ENCODE assay signal across 10 cellular contexts in genomic region chr7:39609084-39609461, GRCh38. TPM values are rescaled to one million over a fixed set of nuclear protein-coding genes. Genes with fewer than 3 reads are reported as not detected.
DNase-seq lines count a peak whose midpoint lies in the region; ATAC-seq and TF ChIP-seq lines count a peak whose summit lies in the region.
"Had no signal": no experiment of that assay in that cellular context is flagged by ENCODE, and none has a peak within 500 bp of the region (broad histone marks: within the 10 kb centered on the region; RNA-seq: fewer than 3 reads in every experiment).

No MANE protein-coding gene starts in this region.

- H3K4me2 ChIP-seq in BLaER1 treated with 17β-estradiol and CSF1 and Interleukin-3, amounts not matched to agents 10 nM and 100 nM = peak overlapping the region; percentile 45 to 74 (median 61)
- H3K4me2 ChIP-seq in OCI-LY1 (ENCODE audit: low read length) = no peak overlapping the region; the same call in 1 of the 2 replicates

- peaks cover 45% of the 10 kb centered on the region for H3K27me3 Mint-ChIP-seq in nephron progenitor cell (ENCODE audit: low read depth, poor library complexity)

- no peaks in the 10 kb centered on the region for H3K36me3 ChIP-seq in BLaER1 treated with 17β-estradiol and CSF1 and Interleukin-3, amounts not matched to agents 10 nM and 100 nM
- H3K36me3 ChIP-seq in OCI-LY1 (ENCODE audit: insufficient read depth, low read length) = no peaks in the 10 kb centered on the region
- no peaks in the 10 kb centered on the region for H3K36me3 ChIP-seq in tibial artery

- peaks cover 0 to 4% (median 0%) of the 10 kb centered on the region in 11 experiments; a peak in 1 of 22 replicates for H3K9me3 ChIP-seq in BLaER1 treated with 17β-estradiol and CSF1 and Interleukin-3, amounts not matched to agents 10 nM and 100 nM (replicated peaks in 1 of 11)
- no peaks in the 10 kb centered on the region for H3K9me3 ChIP-seq in OCI-LY1 (ENCODE audit: low read length)
- no peaks in the 10 kb centered on the region for H3K9me3 ChIP-seq in tibial artery

- no peak overlapping the region for H2AFZ ChIP-seq in OCI-LY1 (ENCODE audit: low read length)

- TF ChIP-seq POLR2A in lower leg skin (IDR thresholded peaks at IDR 0.05) = no peak

- DNase-seq in nephron progenitor cell = no peak
- DNase-seq in lower leg skin (ENCODE audit: low spot score in 2 of 2) = no peak
- DNase-seq in tibial artery = no peak
- DNase-seq in NAMALWA (ENCODE audit: low spot score) = no peak
- DNase-seq: NCI-H1048 had no signal

- H3K36me3 Mint-ChIP-seq in nephron progenitor cell (ENCODE audit: low read depth) = peaks cover 4% of the 10 kb centered on the region

- WGBS in lower leg skin, 2 donors = 60 to 72% methylated on average over 1 of the region's 1 CpG

- H4K20me1 ChIP-seq in BLaER1 treated with 17β-estradiol and CSF1 and Interleukin-3, amounts not matched to agents 10 nM and 100 nM = no peaks in the 10 kb centered on the region
- H4K20me1 ChIP-seq in OCI-LY1 (ENCODE audit: insufficient read depth, low read length) = no peaks in the 10 kb centered on the region

- intact Hi-C loops in lower leg skin (cut with DNase I; ENCODE audit: low total_unique reads) (no loop called here), tibial artery (cut with DNase I; ENCODE audit: low total_unique reads) (no loop called here)

- no peak for TF ChIP-seq CTCF in OCI-LY1 (IDR thresholded peaks at IDR 0.05; ENCODE audit: low read length)
- no peak for TF ChIP-seq CTCF in nephron progenitor cell (IDR thresholded peaks at IDR 0.05)
- no peak for TF ChIP-seq CTCF in lower leg skin (IDR thresholded peaks at IDR 0.05)
- no peak for TF ChIP-seq CTCF in tibial artery (IDR thresholded peaks at IDR 0.05)

- no peak overlapping the region for H3K27ac Mint-ChIP-seq in nephron progenitor cell

- H3K9me2 ChIP-seq in OCI-LY1 (ENCODE audit: low read depth, low read length) = no peaks in the 10 kb centered on the region

- ATAC-seq in esophagus mucosa (peak; percentile 42), HG02759 (IDR thresholded peaks at IDR 0.05; ENCODE audit: unreplicated experiment) (no peak)
- ATAC-seq: HCT116 had no signal

- H3K9ac ChIP-seq in BLaER1 treated with 17β-estradiol and CSF1 and Interleukin-3, amounts not matched to agents 10 nM and 100 nM = peak overlapping the region in 2 of 11 experiments; percentile 64 to 74; a peak in 3 of 22 replicates
- no peak overlapping the region for H3K9ac ChIP-seq in OCI-LY1 (ENCODE audit: low read length)

- H3K79me2 ChIP-seq in OCI-LY1 (ENCODE audit: insufficient read depth, low read length) = no peaks in the 10 kb centered on the region

- peaks cover 11 to 24% (median 21%) of the 10 kb centered on the region in 10 experiments for H3K4me1 ChIP-seq in BLaER1 treated with 17β-estradiol and CSF1 and Interleukin-3, amounts not matched to agents 10 nM and 100 nM
- H3K4me1 ChIP-seq in OCI-LY1 (ENCODE audit: insufficient read depth, low read length, severe bottlenecking) (no peaks in the 10 kb centered on the region), tibial artery (peaks cover 0 to 7% (median 2%) of the 10 kb centered on the region in 4 donors)

- no peak overlapping the region; a peak in 2 of 20 replicates for H3K4me3 ChIP-seq in BLaER1 treated with 17β-estradiol and CSF1 and Interleukin-3, amounts not matched to agents 10 nM and 100 nM
- peak overlapping the region; percentile 24 for H3K4me3 ChIP-seq in OCI-LY1 (ENCODE audit: low read depth, low read length, poor library complexity, severe bottlenecking)
- H3K4me3 ChIP-seq in lower leg skin (ENCODE audit: low read depth, poor library complexity, severe bottlenecking) = no peak overlapping the region
- H3K4me3 ChIP-seq in tibial artery = no peak overlapping the region

- H3K4me3 Mint-ChIP-seq in nephron progenitor cell = peak overlapping the region; percentile 70

- H3K4me1 Mint-ChIP-seq in nephron progenitor cell = peaks cover 16% of the 10 kb centered on the region

- H3F3A ChIP-seq in OCI-LY1 (ENCODE audit: insufficient read depth, low read length) = no peaks in the 10 kb centered on the region

- H3K27me3 ChIP-seq in BLaER1 treated with 17β-estradiol and CSF1 and Interleukin-3, amounts not matched to agents 10 nM and 100 nM = peaks cover 0 to 27% (median 22%) of the 10 kb centered on the region in 11 experiments; a peak in 20 of 22 replicates
- H3K27me3 ChIP-seq in OCI-LY1 (ENCODE audit: insufficient read depth, low read length) = 0 out of 2 replicates have a peak, but pooled peaks cover 4% of the 10 kb centered on the region
- H3K27me3 ChIP-seq in tibial artery = peaks cover 0 to 25% of the 10 kb centered on the region in 2 donors

- peaks cover 5% of the 10 kb centered on the region for H3K9me3 Mint-ChIP-seq in nephron progenitor cell

- H3K27ac ChIP-seq in BLaER1 treated with 17β-estradiol and CSF1 and Interleukin-3, amounts not matched to agents 10 nM and 100 nM = peak overlapping the region in 5 of 11 experiments; percentile 40 to 78 (median 64); a peak in 7 of 22 replicates
- H3K27ac ChIP-seq in OCI-LY1 (ENCODE audit: low read depth, low read length, poor library complexity, severe bottlenecking) = no peak overlapping the region
- peak overlapping the region in 1 of 2 donors; percentile 8 for H3K27ac ChIP-seq in tibial artery

RNA-seq across cellular contexts. Expression of gene RALA, which starts 14.3 kb away (rescaled TPM):
- total RNA-seq in esophagus mucosa (48.2 TPM), lower leg skin (10 to 100 TPM; 16.2 to 20.5 (median 19.0) TPM)

RNA-seq across cellular contexts. Expression of gene YAE1, which starts 42.9 kb away (rescaled TPM):
- 12.0 TPM for total RNA-seq in esophagus mucosa
- total RNA-seq in lower leg skin = 10 to 100 TPM; 13.2 to 18.4 (median 14.4) TPM
